Comparison of ENCODE assay signal across 8 cellular contexts in the genomic region with DNA sequence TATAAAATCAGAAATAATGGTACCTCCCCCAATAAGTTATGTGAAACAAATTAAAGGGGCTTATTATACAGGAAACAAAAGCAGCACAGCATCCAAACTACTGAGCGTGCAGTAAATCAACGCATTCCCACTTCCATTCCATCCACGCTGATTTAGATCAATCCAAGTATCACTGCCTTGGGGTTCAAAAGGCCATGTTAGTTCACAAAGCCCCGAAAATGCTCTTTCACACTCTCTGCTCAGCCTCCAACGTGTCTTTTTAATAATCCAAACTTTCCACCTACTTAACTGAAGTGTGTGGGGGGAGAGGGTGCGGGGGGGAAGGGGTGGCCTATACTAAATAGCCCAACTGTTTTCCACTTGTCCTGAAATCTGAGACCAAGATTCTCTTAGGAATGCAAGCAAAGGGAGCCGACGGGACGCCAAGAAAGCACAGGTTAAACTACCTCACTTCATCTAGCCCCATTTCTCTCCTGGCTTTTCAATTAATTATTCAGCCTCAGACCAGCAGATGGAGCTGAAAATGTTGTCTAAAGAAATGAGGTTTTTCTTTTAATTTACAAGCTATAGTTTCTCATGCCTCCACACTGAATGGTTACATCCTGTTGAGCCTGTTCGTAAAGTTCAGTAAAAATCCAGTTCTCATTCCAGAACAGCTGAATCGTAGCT. TPM values are rescaled to one million over a fixed set of nuclear protein-coding genes. Genes with fewer than 3 reads are reported as not detected.
DNase-seq lines count a peak whose midpoint lies in the region; ATAC-seq and TF ChIP-seq lines count a peak whose summit lies in the region.

No MANE protein-coding gene starts in this region.

- peak overlapping the region; percentile 99 for H3K4me3 ChIP-seq in OCI-LY3 (ENCODE audit: low read length)
- H3K4me3 ChIP-seq in effector memory CD4-positive, alpha-beta T cell (ENCODE audit: insufficient read depth, low read depth, low read length, poor library complexity, severe bottlenecking) = peak overlapping the region; percentile 70

- no peaks in the 10 kb centered on the region for H3K9me3 ChIP-seq in OCI-LY3 (ENCODE audit: insufficient read depth, low read length)
- no peaks in the 10 kb centered on the region for H3K9me3 ChIP-seq in effector memory CD4-positive, alpha-beta T cell (ENCODE audit: control insufficient read depth, low read length)

- no peaks in the 10 kb centered on the region for H3K27me3 ChIP-seq in OCI-LY3 (ENCODE audit: low read depth, low read length)
- H3K27me3 ChIP-seq in effector memory CD4-positive, alpha-beta T cell (replicated peaks; ENCODE audit: control insufficient read depth, insufficient read depth, low read length, poor library complexity, severe bottlenecking) = no peaks in the 10 kb centered on the region

- peaks cover 20% of the 10 kb centered on the region for H4K20me1 ChIP-seq in OCI-LY3 (ENCODE audit: insufficient read depth, low read length)

- ATAC-seq in HG02678 (IDR thresholded peaks at IDR 0.05; ENCODE audit: unreplicated experiment) (peak; percentile 5), naive B cell (ENCODE audit: low read depth in 2 of 2) (peak in 1 of 2 donors; percentile 2)

- H3K4me1 ChIP-seq in OCI-LY3 (ENCODE audit: low read length) = peaks cover 26% of the 10 kb centered on the region
- H3K4me1 ChIP-seq in effector memory CD4-positive, alpha-beta T cell (ENCODE audit: control insufficient read depth, insufficient read depth, low read length, poor library complexity, severe bottlenecking) = peaks cover 21% of the 10 kb centered on the region

- TF ChIP-seq CTCF in OCI-LY3 (IDR thresholded peaks at IDR 0.05; ENCODE audit: low read depth, low read length) = peak; percentile 70

- H3K9ac ChIP-seq in OCI-LY3 (ENCODE audit: low read length) = peak overlapping the region; percentile 100

- no peaks in the 10 kb centered on the region for H3K36me3 Mint-ChIP-seq in naive B cell

- peaks cover 18 to 36% (median 27%) of the 10 kb centered on the region in 3 donors for H3K4me1 Mint-ChIP-seq in naive B cell

- H3K79me2 ChIP-seq in OCI-LY3 (ENCODE audit: low read length) = peaks cover 56% of the 10 kb centered on the region

- no peaks in the 10 kb centered on the region for H3K27me3 Mint-ChIP-seq in naive B cell

- peak overlapping the region; percentile 91 for H3K27ac ChIP-seq in OCI-LY3 (ENCODE audit: low read length)
- H3K27ac ChIP-seq in effector memory CD4-positive, alpha-beta T cell (ENCODE audit: insufficient read depth, low read length, poor library complexity, severe bottlenecking) = peak overlapping the region; percentile 99

- H3K4me3 Mint-ChIP-seq in naive B cell = peak overlapping the region; percentile 90 to 100 (median 99)

- peak; percentile 64 for DNase-seq in activated CD8-positive, alpha-beta memory T cell treated with anti-CD3 and anti-CD28 coated beads for 24 hours
- no peak for DNase-seq in activated CD8-positive, alpha-beta memory T cell treated with anti-CD3 and anti-CD28 coated beads, Interleukin-2, amount 50 U/mL, for 4 hours
- peak in 1 of 3 donors; percentile 6 for DNase-seq in effector memory CD4-positive, alpha-beta T cell
- DNase-seq in naive B cell = no peak
- DNase-seq in NCI-H1930 (lab: John Stamatoyannopoulos, UW) = no peak
- DNase-seq in activated gamma-delta T cell treated with Interleukin-2 at 50 U/mL for 16 hours = no peak

- peak overlapping the region; percentile 97 for H3K4me2 ChIP-seq in OCI-LY3 (ENCODE audit: low read length)

- peak overlapping the region; percentile 100 for H3K27ac Mint-ChIP-seq in naive B cell

- no peaks in the 10 kb centered on the region for H3K9me3 Mint-ChIP-seq in naive B cell

- H3K36me3 ChIP-seq in OCI-LY3 (replicated peaks; ENCODE audit: low read depth, low read length) = peaks cover 15% of the 10 kb centered on the region
- H3K36me3 ChIP-seq in effector memory CD4-positive, alpha-beta T cell (ENCODE audit: control insufficient read depth, insufficient read depth, low read length) = peaks cover 7% of the 10 kb centered on the region

- H2AFZ ChIP-seq in OCI-LY3 (ENCODE audit: low read depth, low read length) = peak overlapping the region; percentile 55

RNA-seq across cellular contexts. Expression of gene NXT1, which starts 1.1 kb away (rescaled TPM):
- 10 to 100 TPM; 58.3 to 81.9 (median 65.7) TPM for polyA plus RNA-seq in naive B cell (ENCODE audit: low read depth in 6 of 6)

RNA-seq across cellular contexts. Expression of gene GZF1, which starts 12.5 kb away (rescaled TPM):
- polyA plus RNA-seq in naive B cell (ENCODE audit: low read depth in 6 of 6) = 1 to 10 TPM in 5 of 6 donors, not detected in 1; 2.3 to 3.5 (median 3.1) TPM
